ENCODE assay signal across 8 cellular contexts in the genomic region with DNA sequence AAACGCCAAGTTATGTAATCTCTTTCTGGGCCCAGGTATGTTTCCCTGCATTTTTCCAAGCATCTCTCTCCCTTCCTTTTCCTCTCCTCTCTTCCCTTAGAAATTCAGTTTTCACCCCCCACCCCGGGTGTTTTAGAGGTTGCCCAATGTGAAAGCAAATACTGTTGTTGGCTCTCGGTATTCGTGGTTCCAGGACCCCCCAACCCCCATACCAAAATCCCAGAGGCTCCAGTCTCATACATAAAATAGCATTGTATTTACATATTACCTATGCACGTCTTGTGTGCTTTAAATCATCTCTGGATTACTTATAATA. TPM values are rescaled to one million over a fixed set of nuclear protein-coding genes. Genes with fewer than 3 reads are reported as not detected.
A peak's percentile ranks its signal among the peaks of the same experiment; 100 is the strongest.
DNase-seq lines count a peak whose midpoint lies in the region; ATAC-seq and TF ChIP-seq lines count a peak whose summit lies in the region.

No MANE protein-coding gene starts in this region.

- H3K4me1 Mint-ChIP-seq in MCF 10A (ENCODE audit: insufficient read depth, unreplicated experiment), result no peaks in the 10 kb centered on the region

- H3K9me3 Mint-ChIP-seq in MCF 10A (ENCODE audit: unreplicated experiment), result no peaks in the 10 kb centered on the region

- no peak overlapping the region for H3K27ac Mint-ChIP-seq in MCF 10A (ENCODE audit: low read depth, unreplicated experiment)

- intact Hi-C loops in MCF 10A (cut with micrococcal nuclease) (loop anchor here (1.0 to 10.0 kb wide), 6 partner anchors 77 to 1923 kb away; a partner anchor contains a TSS), mammary epithelial cell (cut with micrococcal nuclease) (loop anchor here (1.0 to 5.0 kb wide), 7 partner anchors 77 to 430 kb away; a partner anchor contains a TSS)

- H4K20me1 ChIP-seq in mammary epithelial cell (ENCODE audit: insufficient read depth, low read length), result no peaks in the 10 kb centered on the region

- CTCF ChIA-PET in MCF 10A (lab: Yijun Ruan, JAX), result interaction anchor here (0.7 to 2.1 kb wide), 9 partner anchors 15 to 305 kb away, joined by 3 to 8 read pairs (median 4); no protein-coding TSS in a partner anchor
- CTCF ChIA-PET in mammary epithelial cell (lab: Charles Lee; ENCODE audit: low non-redundant PET), result interaction anchor here (0.8 to 1.0 kb wide), 2 partner anchors 381 to 409 kb away, joined by 3 read pairs; no protein-coding TSS in a partner anchor

- H3K27ac ChIP-seq in mammary epithelial cell (ENCODE audit: insufficient read depth, low read depth, low read length), result no peak overlapping the region
- H3K27ac ChIP-seq in caudate nucleus (ENCODE audit: low read depth, low read length), result peak overlapping the region; percentile 58
- no peak overlapping the region for H3K27ac ChIP-seq in thoracic aorta

- TF ChIP-seq CTCF in MCF 10A (IDR thresholded peaks at IDR 0.05; ENCODE audit: unreplicated experiment), result no peak
- no peak for TF ChIP-seq CTCF in mammary epithelial cell (conservative IDR thresholded peaks at IDR 0.05 in 1 of 2, IDR thresholded peaks at IDR 0.05 in 1 of 2; ENCODE audit: extremely low read depth in 1 of 2, insufficient read depth in 1 of 2, low read depth in 1 of 2, low read length in 2 of 2)
- TF ChIP-seq CTCF in thoracic aorta (IDR thresholded peaks at IDR 0.05), result no peak
- no peak for TF ChIP-seq CTCF in GM20000 (IDR thresholded peaks at IDR 0.05; ENCODE audit: extremely low read depth, missing control alignments)

- dilution Hi-C loops in mammary epithelial cell (cut with HindIII; ENCODE audit: low sequenced_read_pairs), result no loop called here

- BruUV-seq in MCF 10A (replicated peaks; lab: Mats Ljungman, UMichigan) (no TSS peak), mammary epithelial cell (replicated peaks; lab: Mats Ljungman, UMichigan) (no TSS peak)

- H3K4me3 ChIP-seq in mammary epithelial cell (replicated peaks in 1 of 3; ENCODE audit: insufficient read depth in 1 of 3, low read depth in 2 of 3, low read length in 3 of 3) (no peak overlapping the region), thoracic aorta (peak overlapping the region; percentile 58)

- no peaks in the 10 kb centered on the region for H3K4me1 ChIP-seq in mammary epithelial cell (ENCODE audit: insufficient read depth, low read length)
- H3K4me1 ChIP-seq in thoracic aorta (ENCODE audit: control insufficient read depth in 1 of 2, low read depth in 2 of 2), result peaks cover 2 to 15% of the 10 kb centered on the region in 2 donors

- H3K27me3 ChIP-seq in mammary epithelial cell (ENCODE audit: insufficient read depth, low read length) (no peaks in the 10 kb centered on the region), thoracic aorta (replicated peaks; ENCODE audit: insufficient read depth) (no peaks in the 10 kb centered on the region)

- DNase-seq in MCF 10A (ENCODE audit: unreplicated experiment) (no peak), mammary epithelial cell (no peak), caudate nucleus (lab: John Stamatoyannopoulos, UW) (peak in 2 of 61 donors; percentile 11 to 31), thoracic aorta (ENCODE audit: low spot score) (no peak), GM20000 (ENCODE audit: low spot score) (no peak)

- POLR2A ChIA-PET in MCF 10A (lab: Yijun Ruan, JAX), result interaction anchor here (0.8 to 1.3 kb wide), 4 partner anchors 78 to 409 kb away, joined by 3 to 4 read pairs (median 4); a partner anchor contains a TSS

- H3K79me2 ChIP-seq in mammary epithelial cell (ENCODE audit: insufficient read depth, low read length), result no peaks in the 10 kb centered on the region

- H3K36me3 ChIP-seq in mammary epithelial cell (ENCODE audit: insufficient read depth, low read length) (no peaks in the 10 kb centered on the region), thoracic aorta (no peaks in the 10 kb centered on the region)

- no peaks in the 10 kb centered on the region for H3K9me3 ChIP-seq in mammary epithelial cell (replicated peaks; ENCODE audit: insufficient read depth, low read length)
- H3K9me3 ChIP-seq in thoracic aorta, result no peaks in the 10 kb centered on the region

- no peak overlapping the region for H3K9ac ChIP-seq in mammary epithelial cell (ENCODE audit: insufficient read depth, low read length)

- no peaks in the 10 kb centered on the region for H3K27me3 Mint-ChIP-seq in MCF 10A (ENCODE audit: insufficient read depth, unreplicated experiment)

- no peak overlapping the region for H3K4me2 ChIP-seq in mammary epithelial cell (ENCODE audit: insufficient read depth, low read depth, low read length)

- in situ Hi-C loops in mammary epithelial cell (cut with MboI; ENCODE audit: low sequenced_read_pairs in 2 of 2), result loop anchor here in 1 of 2 donors (10.0 kb wide), 1 partner anchor 73 kb away; a partner anchor contains a TSS

- ATAC-seq in HG03103 (IDR thresholded peaks at IDR 0.05; ENCODE audit: low read depth, unreplicated experiment) (peak; percentile 9), thoracic aorta (ENCODE audit: insufficient number of reproducible peaks, low FRiP score, low read depth) (peak; percentile 7), HG03571 (IDR thresholded peaks at IDR 0.05; ENCODE audit: unreplicated experiment) (no peak), HG03196 (IDR thresholded peaks at IDR 0.05; ENCODE audit: unreplicated experiment) (no peak)

- H3K36me3 Mint-ChIP-seq in MCF 10A (ENCODE audit: insufficient read depth, unreplicated experiment), result peaks cover 7% of the 10 kb centered on the region

- no peak overlapping the region for H2AFZ ChIP-seq in mammary epithelial cell (ENCODE audit: low read depth, low read length)

- WGBS in mammary epithelial cell (ENCODE audit: low coverage, missing lambda C conversion rate), result 22% methylated on average over 5 of the region's 5 CpGs

- peak overlapping the region; percentile 33 for H3K4me3 Mint-ChIP-seq in MCF 10A (ENCODE audit: unreplicated experiment)

RNA-seq across cellular contexts. Expression of a gene that starts 48.8 kb away (rescaled TPM):
- total RNA-seq in MCF 10A (2022), result 1.9 and 3.2 TPM in 2 replicates
- 10 to 100 TPM in 1 of 2 donors, 1 to 10 TPM in 1; 9.1 to 38.3 TPM for total RNA-seq in mammary epithelial cell
- polyA plus RNA-seq in mammary epithelial cell, result 11.8 TPM
- 34.2 TPM for polyA minus RNA-seq in mammary epithelial cell
- total RNA-seq in thoracic aorta, result 1 to 10 TPM; 6.8 to 7.3 TPM

Comparison
In these comparisons a context has a peak if more than half of its experiments do, and no peak if none do; other contexts are left out.
1. ATAC-seq: peak in HG03103 (single experiment) and thoracic aorta (single experiment); none in HG03571 (single experiment) and HG03196 (single experiment).